1 cellular context compared by ENCODE assay signal in the genomic region with DNA sequence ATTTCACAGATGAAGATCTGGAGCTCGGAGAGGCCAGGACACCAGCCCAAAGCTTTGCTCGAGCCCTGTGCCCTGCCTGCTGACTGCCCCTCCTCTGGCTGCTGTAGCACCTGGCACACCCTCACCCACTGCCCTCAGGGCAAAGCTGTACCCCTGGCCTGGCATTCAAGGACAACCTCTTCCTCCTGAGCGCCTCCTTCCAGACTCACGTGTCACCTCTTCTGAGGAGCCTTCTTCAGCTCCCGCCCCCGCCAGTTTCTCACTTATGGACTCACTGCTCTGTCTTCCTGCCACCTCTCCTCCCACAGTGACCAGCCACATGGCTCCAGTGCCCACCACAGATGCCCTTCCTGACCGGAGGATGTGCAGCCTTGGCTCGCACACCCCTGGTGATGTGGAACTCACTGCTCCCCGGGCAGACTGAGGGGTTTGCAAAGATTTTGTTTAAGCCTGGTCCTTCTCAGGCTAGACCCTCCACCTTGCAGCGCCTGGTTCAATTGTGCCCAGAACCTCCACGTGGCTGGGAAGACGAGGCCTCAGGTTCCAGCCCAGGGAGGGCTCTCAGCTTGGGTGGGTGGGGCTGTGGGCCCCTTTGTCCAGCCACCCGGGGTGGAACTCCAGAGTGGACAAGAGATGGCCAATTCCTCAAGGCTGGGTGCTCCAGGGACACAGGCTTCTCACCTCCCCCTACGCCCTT.
TF ChIP-seq lines count a peak whose summit lies in the region.

No MANE protein-coding gene starts in this region.

TF ChIP-seq in GM23338, 12 proteins besides CTCF, POLR2A, EP300 and RAD21:
- TF ChIP-seq JUNB (IDR thresholded peaks at IDR 0.05; ENCODE audit: unreplicated experiment) (no peak), CREB1 (CRISPR knock-in tag; IDR thresholded peaks at IDR 0.05; ENCODE audit: low read depth) (no peak), STAT1 (IDR thresholded peaks at IDR 0.05; ENCODE audit: unreplicated experiment) (no peak), NANOG (IDR thresholded peaks at IDR 0.05; ENCODE audit: borderline replicate concordance) (no peak), POLR2AphosphoS5 (IDR thresholded peaks at IDR 0.05; ENCODE audit: low read depth) (no peak), ZNF331 (CRISPR knock-in tag; IDR thresholded peaks at IDR 0.05; ENCODE audit: low read depth) (no peak), ETS1 (IDR thresholded peaks at IDR 0.05) (no peak)
- TF ChIP-seq, protein P1, sequence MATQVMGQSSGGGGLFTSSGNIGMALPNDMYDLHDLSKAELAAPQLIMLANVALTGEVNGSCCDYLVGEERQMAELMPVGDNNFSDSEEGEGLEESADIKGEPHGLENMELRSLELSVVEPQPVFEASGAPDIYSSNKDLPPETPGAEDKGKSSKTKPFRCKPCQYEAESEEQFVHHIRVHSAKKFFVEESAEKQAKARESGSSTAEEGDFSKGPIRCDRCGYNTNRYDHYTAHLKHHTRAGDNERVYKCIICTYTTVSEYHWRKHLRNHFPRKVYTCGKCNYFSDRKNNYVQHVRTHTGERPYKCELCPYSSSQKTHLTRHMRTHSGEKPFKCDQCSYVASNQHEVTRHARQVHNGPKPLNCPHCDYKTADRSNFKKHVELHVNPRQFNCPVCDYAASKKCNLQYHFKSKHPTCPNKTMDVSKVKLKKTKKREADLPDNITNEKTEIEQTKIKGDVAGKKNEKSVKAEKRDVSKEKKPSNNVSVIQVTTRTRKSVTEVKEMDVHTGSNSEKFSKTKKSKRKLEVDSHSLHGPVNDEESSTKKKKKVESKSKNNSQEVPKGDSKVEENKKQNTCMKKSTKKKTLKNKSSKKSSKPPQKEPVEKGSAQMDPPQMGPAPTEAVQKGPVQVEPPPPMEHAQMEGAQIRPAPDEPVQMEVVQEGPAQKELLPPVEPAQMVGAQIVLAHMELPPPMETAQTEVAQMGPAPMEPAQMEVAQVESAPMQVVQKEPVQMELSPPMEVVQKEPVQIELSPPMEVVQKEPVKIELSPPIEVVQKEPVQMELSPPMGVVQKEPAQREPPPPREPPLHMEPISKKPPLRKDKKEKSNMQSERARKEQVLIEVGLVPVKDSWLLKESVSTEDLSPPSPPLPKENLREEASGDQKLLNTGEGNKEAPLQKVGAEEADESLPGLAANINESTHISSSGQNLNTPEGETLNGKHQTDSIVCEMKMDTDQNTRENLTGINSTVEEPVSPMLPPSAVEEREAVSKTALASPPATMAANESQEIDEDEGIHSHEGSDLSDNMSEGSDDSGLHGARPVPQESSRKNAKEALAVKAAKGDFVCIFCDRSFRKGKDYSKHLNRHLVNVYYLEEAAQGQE (IDR thresholded peaks at IDR 0.05; ENCODE audit: unreplicated experiment), result no peak
- TF ChIP-seq, protein P2, sequence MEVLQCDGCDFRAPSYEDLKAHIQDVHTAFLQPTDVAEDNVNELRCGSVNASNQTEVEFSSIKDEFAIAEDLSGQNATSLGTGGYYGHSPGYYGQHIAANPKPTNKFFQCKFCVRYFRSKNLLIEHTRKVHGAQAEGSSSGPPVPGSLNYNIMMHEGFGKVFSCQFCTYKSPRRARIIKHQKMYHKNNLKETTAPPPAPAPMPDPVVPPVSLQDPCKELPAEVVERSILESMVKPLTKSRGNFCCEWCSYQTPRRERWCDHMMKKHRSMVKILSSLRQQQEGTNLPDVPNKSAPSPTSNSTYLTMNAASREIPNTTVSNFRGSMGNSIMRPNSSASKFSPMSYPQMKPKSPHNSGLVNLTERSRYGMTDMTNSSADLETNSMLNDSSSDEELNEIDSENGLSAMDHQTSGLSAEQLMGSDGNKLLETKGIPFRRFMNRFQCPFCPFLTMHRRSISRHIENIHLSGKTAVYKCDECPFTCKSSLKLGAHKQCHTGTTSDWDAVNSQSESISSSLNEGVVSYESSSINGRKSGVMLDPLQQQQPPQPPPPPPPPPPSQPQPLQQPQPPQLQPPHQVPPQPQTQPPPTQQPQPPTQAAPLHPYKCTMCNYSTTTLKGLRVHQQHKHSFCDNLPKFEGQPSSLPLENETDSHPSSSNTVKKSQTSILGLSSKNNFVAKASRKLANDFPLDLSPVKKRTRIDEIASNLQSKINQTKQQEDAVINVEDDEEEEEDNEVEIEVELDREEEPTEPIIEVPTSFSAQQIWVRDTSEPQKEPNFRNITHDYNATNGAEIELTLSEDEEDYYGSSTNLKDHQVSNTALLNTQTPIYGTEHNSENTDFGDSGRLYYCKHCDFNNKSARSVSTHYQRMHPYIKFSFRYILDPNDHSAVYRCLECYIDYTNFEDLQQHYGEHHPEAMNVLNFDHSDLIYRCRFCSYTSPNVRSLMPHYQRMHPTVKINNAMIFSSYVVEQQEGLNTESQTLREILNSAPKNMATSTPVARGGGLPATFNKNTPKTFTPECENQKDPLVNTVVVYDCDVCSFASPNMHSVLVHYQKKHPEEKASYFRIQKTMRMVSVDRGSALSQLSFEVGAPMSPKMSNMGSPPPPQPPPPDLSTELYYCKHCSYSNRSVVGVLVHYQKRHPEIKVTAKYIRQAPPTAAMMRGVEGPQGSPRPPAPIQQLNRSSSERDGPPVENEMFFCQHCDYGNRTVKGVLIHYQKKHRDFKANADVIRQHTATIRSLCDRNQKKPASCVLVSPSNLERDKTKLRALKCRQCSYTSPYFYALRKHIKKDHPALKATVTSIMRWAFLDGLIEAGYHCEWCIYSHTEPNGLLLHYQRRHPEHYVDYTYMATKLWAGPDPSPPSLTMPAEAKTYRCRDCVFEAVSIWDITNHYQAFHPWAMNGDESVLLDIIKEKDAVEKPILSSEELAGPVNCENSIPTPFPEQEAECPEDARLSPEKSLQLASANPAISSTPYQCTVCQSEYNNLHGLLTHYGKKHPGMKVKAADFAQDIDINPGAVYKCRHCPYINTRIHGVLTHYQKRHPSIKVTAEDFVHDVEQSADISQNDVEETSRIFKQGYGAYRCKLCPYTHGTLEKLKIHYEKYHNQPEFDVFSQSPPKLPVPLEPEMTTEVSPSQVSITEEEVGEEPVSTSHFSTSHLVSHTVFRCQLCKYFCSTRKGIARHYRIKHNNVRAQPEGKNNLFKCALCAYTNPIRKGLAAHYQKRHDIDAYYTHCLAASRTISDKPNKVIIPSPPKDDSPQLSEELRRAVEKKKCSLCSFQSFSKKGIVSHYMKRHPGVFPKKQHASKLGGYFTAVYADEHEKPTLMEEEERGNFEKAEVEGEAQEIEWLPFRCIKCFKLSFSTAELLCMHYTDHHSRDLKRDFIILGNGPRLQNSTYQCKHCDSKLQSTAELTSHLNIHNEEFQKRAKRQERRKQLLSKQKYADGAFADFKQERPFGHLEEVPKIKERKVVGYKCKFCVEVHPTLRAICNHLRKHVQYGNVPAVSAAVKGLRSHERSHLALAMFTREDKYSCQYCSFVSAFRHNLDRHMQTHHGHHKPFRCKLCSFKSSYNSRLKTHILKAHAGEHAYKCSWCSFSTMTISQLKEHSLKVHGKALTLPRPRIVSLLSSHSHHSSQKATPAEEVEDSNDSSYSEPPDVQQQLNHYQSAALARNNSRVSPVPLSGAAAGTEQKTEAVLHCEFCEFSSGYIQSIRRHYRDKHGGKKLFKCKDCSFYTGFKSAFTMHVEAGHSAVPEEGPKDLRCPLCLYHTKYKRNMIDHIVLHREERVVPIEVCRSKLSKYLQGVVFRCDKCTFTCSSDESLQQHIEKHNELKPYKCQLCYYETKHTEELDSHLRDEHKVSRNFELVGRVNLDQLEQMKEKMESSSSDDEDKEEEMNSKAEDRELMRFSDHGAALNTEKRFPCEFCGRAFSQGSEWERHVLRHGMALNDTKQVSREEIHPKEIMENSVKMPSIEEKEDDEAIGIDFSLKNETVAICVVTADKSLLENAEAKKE (CRISPR knock-in tag; IDR thresholded peaks at IDR 0.05), result no peak
